In genomic region chr7:88431861-88432260, GRCh38 we compare ENCODE assay signal across 16 cellular contexts.
A peak's percentile ranks its signal among the peaks of the same experiment; 100 is the strongest.
DNase-seq lines count a peak whose midpoint lies in the region; ATAC-seq and TF ChIP-seq lines count a peak whose summit lies in the region.
"Had no signal": no experiment of that assay in that cellular context is flagged by ENCODE, and none has a peak within 500 bp of the region (broad histone marks: within the 10 kb centered on the region; RNA-seq: fewer than 3 reads in every experiment).

No MANE protein-coding gene starts in this region.

- no peak overlapping the region for H3K4me3 Mint-ChIP-seq in nephron progenitor cell
- H3K4me3 Mint-ChIP-seq: CD4-positive, CD25-positive, alpha-beta regulatory T cell had no signal

- no peak for TF ChIP-seq CTCF in nephron progenitor cell (IDR thresholded peaks at IDR 0.05)

- no peaks in the 10 kb centered on the region for H3K9me3 ChIP-seq in SJCRH30 (replicated peaks)
- H3K9me3 ChIP-seq: SJSA1 had no signal

- H3K4me1 ChIP-seq in SJCRH30 = peaks cover 12% of the 10 kb centered on the region; the same call in 1 of the 2 replicates
- H3K4me1 ChIP-seq: SJSA1 had no signal

- H3K36me3 ChIP-seq in SJCRH30 = no peaks in the 10 kb centered on the region
- H3K36me3 ChIP-seq: SJSA1 had no signal

- peaks cover 11% of the 10 kb centered on the region for H3K4me1 Mint-ChIP-seq in nephron progenitor cell
- H3K4me1 Mint-ChIP-seq: CD4-positive, CD25-positive, alpha-beta regulatory T cell had no signal

- peaks cover 3% of the 10 kb centered on the region for H3K27me3 Mint-ChIP-seq in nephron progenitor cell (ENCODE audit: low read depth, poor library complexity)
- H3K27me3 Mint-ChIP-seq: CD4-positive, CD25-positive, alpha-beta regulatory T cell had no signal

- H3K27ac Mint-ChIP-seq in nephron progenitor cell = peak overlapping the region; percentile 91
- H3K27ac Mint-ChIP-seq: CD4-positive, CD25-positive, alpha-beta regulatory T cell had no signal

- H3K36me3 Mint-ChIP-seq in nephron progenitor cell (ENCODE audit: low read depth) = no peaks in the 10 kb centered on the region
- H3K36me3 Mint-ChIP-seq: CD4-positive, CD25-positive, alpha-beta regulatory T cell had no signal

- H3K27me3 ChIP-seq in SJCRH30 = no peaks in the 10 kb centered on the region
- H3K27me3 ChIP-seq: SJSA1 had no signal

- H3K27ac ChIP-seq in SJCRH30 = peak overlapping the region; percentile 17
- H3K27ac ChIP-seq: SJSA1 had no signal

- no peak overlapping the region for H3K4me3 ChIP-seq in SJCRH30
- H3K4me3 ChIP-seq: SJSA1 had no signal

- DNase-seq in NCI-H1436 (lab: John Stamatoyannopoulos, UW) (peak; percentile 20), NCI-H1436 treated with DMSO at 0.1 percent for 48 hours (lab: John Stamatoyannopoulos, UW) (peak; percentile 62), SJCRH30 (peak; percentile 29 to 69), nephron progenitor cell (no peak), NCI-H2029 (lab: John Stamatoyannopoulos, UW) (no peak), NCI-H187 treated with DMSO at 0.1 percent for 48 hours (lab: John Stamatoyannopoulos, UW) (no peak)
- DNase-seq: CD4-positive, CD25-positive, alpha-beta regulatory T cell; H7; MM.1S; NCI-H1048; NCI-H226; NCI-H526; OCI-M1; T-helper 1 cell had no signal

- no peaks in the 10 kb centered on the region for H3K9me3 Mint-ChIP-seq in nephron progenitor cell

- ATAC-seq in GM18870 (IDR thresholded peaks at IDR 0.05; ENCODE audit: unreplicated experiment) = no peak

Comparison
In these comparisons a context has a peak if more than half of its experiments do, and no peak if none do; other contexts are left out.
1. DNase-seq: peak in NCI-H1436 (single experiment), NCI-H1436 treated with DMSO at 0.1 percent for 48 hours (single experiment) and SJCRH30 (2 of 2); none in nephron progenitor cell (single experiment), NCI-H2029 (single experiment) and NCI-H187 treated with DMSO at 0.1 percent for 48 hours (single experiment).